11 cellular contexts compared by ENCODE assay signal in the genomic region with DNA sequence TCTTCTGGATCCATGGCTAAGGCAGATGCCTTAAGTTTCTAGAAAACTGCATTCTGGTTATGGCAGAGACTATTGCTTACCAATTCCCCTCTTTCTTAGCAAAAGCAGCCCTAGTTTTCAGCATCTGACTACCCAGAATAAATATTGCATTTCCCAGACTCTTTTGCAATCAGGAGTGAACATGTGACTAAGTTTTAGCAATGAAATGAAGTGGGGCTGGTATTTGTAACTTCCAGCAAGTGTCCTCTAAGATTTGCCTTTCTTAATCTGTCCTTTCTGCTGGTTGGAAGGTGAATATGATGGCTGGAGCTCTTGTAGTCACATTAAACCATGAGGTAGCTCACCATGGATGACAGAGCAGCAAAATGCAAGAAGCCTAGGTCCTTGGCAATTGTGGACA.
"Had no signal": no experiment of that assay in that cellular context is flagged by ENCODE, and none has a peak within 500 bp of the region (broad histone marks: within the 10 kb centered on the region; RNA-seq: fewer than 3 reads in every experiment).

No MANE protein-coding gene starts in this region.

- H3K4me1 ChIP-seq: thyroid gland, vagina had no signal

- H3K27ac ChIP-seq: epithelial cell of prostate, ovary, thyroid gland, vagina had no signal

- H3K4me3 ChIP-seq: ovary, thyroid gland, vagina had no signal

- H3K27me3 ChIP-seq: ovary, thyroid gland, vagina had no signal

- DNase-seq: activated CD4-positive, alpha-beta T cell treated with anti-CD3 and anti-CD28 coated beads, Interleukin-2, amount 50 U/mL, for 1 hour; activated CD4-positive, CD25-positive, alpha-beta regulatory T cell; activated naive CD4-positive, alpha-beta T cell treated with Interleukin-2 at 50 U/mL for 16 hours; glutamatergic neuron; naive B cell; ovary; stimulated activated CD4-positive, alpha-beta T cell treated with anti-CD3 and anti-CD28 coated beads, Interleukin-2, amount 100 ng/mL, for 48 hours; thyroid gland had no signal

- H3K9me3 ChIP-seq: ovary, thyroid gland, vagina had no signal

- ATAC-seq: stimulated activated memory B cell treated with anti-CD40 and anti-IgM and Interleukin-4, amounts not matched to agents 10 μg/mL and 1 μg/mL and 100 μg/mL, for 72 hours had no signal

- H3K36me3 ChIP-seq: ovary, thyroid gland, vagina had no signal
